In genomic region chr1:64923294-64923718, GRCh38 we compare ENCODE assay signal across 13 cellular contexts. TPM values are rescaled to one million over a fixed set of nuclear protein-coding genes. Genes with fewer than 3 reads are reported as not detected.
A peak's percentile ranks its signal among the peaks of the same experiment; 100 is the strongest.
DNase-seq lines count a peak whose midpoint lies in the region; ATAC-seq, FAIRE-seq and TF ChIP-seq lines count a peak whose summit lies in the region.
"Had no signal": no experiment of that assay in that cellular context is flagged by ENCODE, and none has a peak within 500 bp of the region (broad histone marks: within the 10 kb centered on the region; RNA-seq: fewer than 3 reads in every experiment).

No MANE protein-coding gene starts in this region.

- 38 to 50% methylated on average over 2 of the region's 2 CpGs for WGBS in body of pancreas, 2 donors

- H3K27me3 ChIP-seq in body of pancreas, result no peaks in the 10 kb centered on the region

- H3K27ac Mint-ChIP-seq in activated CD4-positive, alpha-beta T cell treated with anti-CD3 and anti-CD28 coated beads, Interleukin-2, amount 10 ng/mL, durations not matched to agents 24 days and 14 days, result peak overlapping the region; percentile 83
- H3K27ac Mint-ChIP-seq in stimulated activated naive CD8-positive, alpha-beta T cell treated with anti-CD3 and anti-CD28 coated beads, Interleukin-15, amount 100 ng/mL, for 72 hours, result peak overlapping the region; percentile 94 to 98

- H3K36me3 ChIP-seq in body of pancreas (replicated peaks in 1 of 2; ENCODE audit: insufficient read depth in 1 of 2, low read depth in 2 of 2) (no peaks in the 10 kb centered on the region), kidney (ENCODE audit: control insufficient read depth in 1 of 2, insufficient read depth in 2 of 2, low read length in 2 of 2) (no peaks in the 10 kb centered on the region)

- H3K27me3 Mint-ChIP-seq in activated CD4-positive, alpha-beta T cell treated with anti-CD3 and anti-CD28 coated beads, Interleukin-2, amount 10 ng/mL, durations not matched to agents 24 days and 14 days, result no peaks in the 10 kb centered on the region
- no peaks in the 10 kb centered on the region for H3K27me3 Mint-ChIP-seq in stimulated activated naive CD8-positive, alpha-beta T cell treated with anti-CD3 and anti-CD28 coated beads, Interleukin-15, amount 100 ng/mL, for 72 hours

- H3K4me1 ChIP-seq in body of pancreas (peaks cover 77% of the 10 kb centered on the region), kidney (ENCODE audit: control insufficient read depth in 1 of 2, insufficient read depth in 1 of 2, low read depth in 1 of 2, low read length in 2 of 2) (peaks cover 6 to 19% of the 10 kb centered on the region in 2 donors)

- TF ChIP-seq CTCF in body of pancreas (IDR thresholded peaks at IDR 0.05) (no peak), kidney (IDR thresholded peaks at IDR 0.05; ENCODE audit: borderline replicate concordance, extremely low read depth, insufficient read depth) (no peak)

- ATAC-seq in body of pancreas, result peak; percentile 58
- peak; percentile 83 for ATAC-seq in stimulated activated naive CD8-positive, alpha-beta T cell treated with anti-CD3 and anti-CD28 coated beads, Interleukin-15, amount 100 ng/mL, for 72 hours
- ATAC-seq in HG02763 (IDR thresholded peaks at IDR 0.05; ENCODE audit: unreplicated experiment), result no peak
- ATAC-seq: esophagus mucosa, Panc1 had no signal

- H3K4me3 Mint-ChIP-seq in activated CD4-positive, alpha-beta T cell treated with anti-CD3 and anti-CD28 coated beads, Interleukin-2, amount 10 ng/mL, durations not matched to agents 24 days and 14 days, result peak overlapping the region; percentile 43
- H3K4me3 Mint-ChIP-seq in stimulated activated naive CD8-positive, alpha-beta T cell treated with anti-CD3 and anti-CD28 coated beads, Interleukin-15, amount 100 ng/mL, for 72 hours, result peak overlapping the region; percentile 78 to 84

- DNase-seq in activated CD4-positive, alpha-beta T cell treated with anti-CD3 and anti-CD28 coated beads, Interleukin-2, amount 10 ng/mL, durations not matched to agents 24 days and 14 days, result no peak
- DNase-seq in activated CD4-positive, alpha-beta T cell treated with anti-CD3 and anti-CD28 coated beads, Interleukin-2, amount 50 U/mL, for 1 hour, result no peak
- DNase-seq in NOMO-1 treated with DMSO at 0.1 percent for 48 hours (lab: John Stamatoyannopoulos, UW; ENCODE audit: unreplicated experiment) (peak; percentile 57), body of pancreas (no peak), A172 (ENCODE audit: low spot score) (no peak), kidney (no peak)
- peak; percentile 50 to 70 for DNase-seq in stimulated activated naive CD8-positive, alpha-beta T cell treated with anti-CD3 and anti-CD28 coated beads, Interleukin-15, amount 100 ng/mL, for 72 hours
- DNase-seq: activated effector memory CD4-positive, alpha-beta T cell treated with anti-CD3 and anti-CD28 coated beads, Interleukin-2, amount 50 U/mL, for 16 hours; C1 segment of cervical spinal cord had no signal

- H3K4me1 Mint-ChIP-seq in activated CD4-positive, alpha-beta T cell treated with anti-CD3 and anti-CD28 coated beads, Interleukin-2, amount 10 ng/mL, durations not matched to agents 24 days and 14 days, result peaks cover 62% of the 10 kb centered on the region
- H3K4me1 Mint-ChIP-seq in stimulated activated naive CD8-positive, alpha-beta T cell treated with anti-CD3 and anti-CD28 coated beads, Interleukin-15, amount 100 ng/mL, for 72 hours, result peaks cover 97% of the 10 kb centered on the region

- no peaks in the 10 kb centered on the region for H3K9me3 Mint-ChIP-seq in activated CD4-positive, alpha-beta T cell treated with anti-CD3 and anti-CD28 coated beads, Interleukin-2, amount 10 ng/mL, durations not matched to agents 24 days and 14 days
- H3K9me3 Mint-ChIP-seq in stimulated activated naive CD8-positive, alpha-beta T cell treated with anti-CD3 and anti-CD28 coated beads, Interleukin-15, amount 100 ng/mL, for 72 hours, result no peaks in the 10 kb centered on the region

- FAIRE-seq in kidney (lab: Jason Lieb, UNC), result no peak

- no peak overlapping the region for H3K4me3 ChIP-seq in body of pancreas
- no peak overlapping the region for H3K4me3 ChIP-seq in kidney (ENCODE audit: low read length in 2 of 2)
- H3K4me3 ChIP-seq: skin epidermis had no signal

- intact Hi-C loops in activated CD4-positive, alpha-beta T cell treated with anti-CD3 and anti-CD28 coated beads, Interleukin-2, amount 10 ng/mL, durations not matched to agents 24 days and 14 days (cut with micrococcal nuclease), result loop anchor here (1.0 to 10.0 kb wide), 5 partner anchors 10 to 471 kb away; no protein-coding TSS in a partner anchor
- intact Hi-C loops in body of pancreas (cut with DNase I), result no loop called here
- intact Hi-C loops in kidney (cut with DNase I), result no loop called here

- H3K9ac ChIP-seq in kidney (ENCODE audit: low read length in 2 of 2), result no peak overlapping the region

- peak overlapping the region in 1 of 4 donors; percentile 17 for H3K27ac ChIP-seq in body of pancreas
- no peak overlapping the region for H3K27ac ChIP-seq in kidney (ENCODE audit: low read depth in 2 of 2, low read length in 2 of 2)

- H3K36me3 Mint-ChIP-seq in activated CD4-positive, alpha-beta T cell treated with anti-CD3 and anti-CD28 coated beads, Interleukin-2, amount 10 ng/mL, durations not matched to agents 24 days and 14 days (ENCODE audit: low read depth), result peaks cover 20% of the 10 kb centered on the region

- no peaks in the 10 kb centered on the region for H3K9me3 ChIP-seq in body of pancreas
- H3K9me3 ChIP-seq in kidney (ENCODE audit: control insufficient read depth in 1 of 2, low read length in 2 of 2), result no peaks in the 10 kb centered on the region

- no peak for TF ChIP-seq POLR2A in body of pancreas (IDR thresholded peaks at IDR 0.05)

RNA-seq across cellular contexts. Expression of gene JAK1, which starts 43.0 kb away (rescaled TPM):
- 86.5 and 86.6 TPM in 2 replicates for total RNA-seq in activated CD4-positive, alpha-beta T cell treated with anti-CD3 and anti-CD28 coated beads, Interleukin-2, amount 10 ng/mL, durations not matched to agents 24 days and 14 days
- total RNA-seq in body of pancreas (100 to 1,000 TPM; 106 to 136 TPM), kidney (173 TPM)
- total RNA-seq in A172 (2014; rRNA removed; shearing (Covaris generic)), result 61.4 and 70.5 TPM in 2 replicates
- polyA plus RNA-seq in kidney (ENCODE audit: insufficient read depth, low read depth, low replicate concordance), result 33.6 TPM

Comparison
In these comparisons a context has a peak if more than half of its experiments do, and no peak if none do; other contexts are left out.
1. DNase-seq: peak in NOMO-1 treated with DMSO at 0.1 percent for 48 hours (single experiment) and stimulated activated naive CD8-positive, alpha-beta T cell treated with anti-CD3 and anti-CD28 coated beads, Interleukin-15, amount 100 ng/mL, for 72 hours (2 of 2); none in activated CD4-positive, alpha-beta T cell treated with anti-CD3 and anti-CD28 coated beads, Interleukin-2, amount 10 ng/mL, durations not matched to agents 24 days and 14 days (single experiment), activated CD4-positive, alpha-beta T cell treated with anti-CD3 and anti-CD28 coated beads, Interleukin-2, amount 50 U/mL, for 1 hour (single experiment), body of pancreas (0 of 4), A172 (single experiment) and kidney (single experiment).